8 cellular contexts compared by ENCODE assay signal in genomic region chr13:49494645-49495044, GRCh38. TPM values are rescaled to one million over a fixed set of nuclear protein-coding genes. Genes with fewer than 3 reads are reported as not detected.
DNase-seq lines count a peak whose midpoint lies in the region; ATAC-seq, FAIRE-seq and TF ChIP-seq lines count a peak whose summit lies in the region.

No MANE protein-coding gene starts in this region.

- H3K27me3 Mint-ChIP-seq in activated naive CD4-positive, alpha-beta T cell treated with anti-CD3 and anti-CD28 coated beads for 36 hours (ENCODE audit: low read depth) = no peaks in the 10 kb centered on the region
- H3K27me3 Mint-ChIP-seq in activated B cell treated with CpG ODN at 0.5 μM for 24 hours = no peaks in the 10 kb centered on the region

- H3K9ac ChIP-seq in kidney (ENCODE audit: low read length in 2 of 2) = peak overlapping the region in 1 of 2 donors; percentile 56

- intact Hi-C loops in activated naive CD4-positive, alpha-beta T cell treated with anti-CD3 and anti-CD28 coated beads for 36 hours (cut with micrococcal nuclease) = loop anchor here (1.0 to 5.0 kb wide), 15 partner anchors 40 to 1457 kb away; partner anchors contain the start of genes CAB39L, CDADC1, EBPL and NUDT15
- intact Hi-C loops in activated B cell treated with CpG ODN at 0.5 μM for 24 hours (cut with micrococcal nuclease) = loop anchor here (1.0 to 2.0 kb wide), 4 partner anchors 36 to 194 kb away; partner anchors contain the start of genes CAB39L, RCBTB1 and SETDB2
- intact Hi-C loops in kidney (cut with DNase I) = no loop called here
- intact Hi-C loops in head of caudate nucleus (cut with DNase I) = loop anchor here (10.0 kb wide), 1 partner anchor 110 kb away; no protein-coding TSS in a partner anchor

- H3K4me3 Mint-ChIP-seq in activated naive CD4-positive, alpha-beta T cell treated with anti-CD3 and anti-CD28 coated beads for 36 hours = peak overlapping the region; percentile 87
- H3K4me3 Mint-ChIP-seq in activated B cell treated with CpG ODN at 0.5 μM for 24 hours = peak overlapping the region; percentile 98

- no peaks in the 10 kb centered on the region for H3K27me3 ChIP-seq in upper lobe of left lung

- H3K36me3 ChIP-seq in kidney (ENCODE audit: control insufficient read depth in 1 of 2, insufficient read depth in 2 of 2, low read length in 2 of 2) = no peaks in the 10 kb centered on the region
- no peaks in the 10 kb centered on the region for H3K36me3 ChIP-seq in upper lobe of left lung

- H3K9me3 Mint-ChIP-seq in activated naive CD4-positive, alpha-beta T cell treated with anti-CD3 and anti-CD28 coated beads for 36 hours = peaks cover 4% of the 10 kb centered on the region
- no peaks in the 10 kb centered on the region for H3K9me3 Mint-ChIP-seq in activated B cell treated with CpG ODN at 0.5 μM for 24 hours

- H3K27ac Mint-ChIP-seq in activated naive CD4-positive, alpha-beta T cell treated with anti-CD3 and anti-CD28 coated beads for 36 hours = peak overlapping the region; percentile 96
- peak overlapping the region; percentile 100 for H3K27ac Mint-ChIP-seq in activated B cell treated with CpG ODN at 0.5 μM for 24 hours

- H3K4me3 ChIP-seq in kidney (ENCODE audit: low read length in 2 of 2) = peak overlapping the region; percentile 39 to 76
- H3K4me3 ChIP-seq in upper lobe of left lung = peak overlapping the region in 3 of 4 donors; percentile 52 to 69 (median 68)

- H3K4me1 Mint-ChIP-seq in activated naive CD4-positive, alpha-beta T cell treated with anti-CD3 and anti-CD28 coated beads for 36 hours (ENCODE audit: low read depth) = peaks cover 37% of the 10 kb centered on the region
- peaks cover 37% of the 10 kb centered on the region for H3K4me1 Mint-ChIP-seq in activated B cell treated with CpG ODN at 0.5 μM for 24 hours

- TF ChIP-seq CTCF in activated B cell treated with CpG ODN at 0.5 μM for 24 hours (IDR thresholded peaks at IDR 0.05) = no peak
- peak; percentile 7 for TF ChIP-seq CTCF in kidney (IDR thresholded peaks at IDR 0.05; ENCODE audit: borderline replicate concordance, extremely low read depth, insufficient read depth)
- no peak for TF ChIP-seq CTCF in upper lobe of left lung (IDR thresholded peaks at IDR 0.05)

- no peaks in the 10 kb centered on the region for H3K9me3 ChIP-seq in kidney (ENCODE audit: control insufficient read depth in 1 of 2, low read length in 2 of 2)
- no peaks in the 10 kb centered on the region for H3K9me3 ChIP-seq in upper lobe of left lung

- TF ChIP-seq EP300 in upper lobe of left lung (IDR thresholded peaks at IDR 0.05) = no peak

- no peak for FAIRE-seq in kidney (lab: Jason Lieb, UNC)

- H3K4me1 ChIP-seq in kidney (ENCODE audit: control insufficient read depth in 1 of 2, insufficient read depth in 1 of 2, low read depth in 1 of 2, low read length in 2 of 2) = peaks cover 0 to 4% of the 10 kb centered on the region in 2 donors
- peaks cover 0 to 17% (median 4%) of the 10 kb centered on the region in 4 donors for H3K4me1 ChIP-seq in upper lobe of left lung

- no peak for DNase-seq in activated naive CD4-positive, alpha-beta T cell treated with anti-CD3 and anti-CD28 coated beads for 36 hours
- DNase-seq in activated naive CD4-positive, alpha-beta T cell (lab: John Stamatoyannopoulos, UW) = no peak
- DNase-seq in activated B cell treated with CpG ODN at 0.5 μM for 24 hours (no peak), kidney (no peak), upper lobe of left lung (no peak), head of caudate nucleus (no peak)

- H3K36me3 Mint-ChIP-seq in activated naive CD4-positive, alpha-beta T cell treated with anti-CD3 and anti-CD28 coated beads for 36 hours (ENCODE audit: low read depth) = peaks cover 33% of the 10 kb centered on the region
- peaks cover 45% of the 10 kb centered on the region for H3K36me3 Mint-ChIP-seq in activated B cell treated with CpG ODN at 0.5 μM for 24 hours (ENCODE audit: low read depth)

- ATAC-seq in activated B cell treated with CpG ODN at 0.5 μM for 24 hours (ENCODE audit: low read depth) = no peak
- ATAC-seq in upper lobe of left lung (ENCODE audit: low FRiP score in 2 of 2) = no peak
- ATAC-seq in GM21447 (IDR thresholded peaks at IDR 0.05; ENCODE audit: unreplicated experiment) = no peak
- ATAC-seq in HG02759 (IDR thresholded peaks at IDR 0.05; ENCODE audit: unreplicated experiment) = no peak

- 70 to 75% methylated on average over 2 of the region's 2 CpGs for WGBS in upper lobe of left lung, 2 donors

- POLR2A ChIA-PET in activated B cell treated with CpG ODN at 0.5 μM for 24 hours (lab: Charles Lee) = interaction anchor here (0.7 to 2.9 kb wide), 4 partner anchors 12 to 50 kb away, joined by 5 to 85 read pairs (median 20); partner anchors contain the start of genes CAB39L and SETDB2

- CTCF ChIA-PET in activated naive CD4-positive, alpha-beta T cell treated with anti-CD3 and anti-CD28 coated beads for 36 hours (lab: Charles Lee) = interaction anchor here (1.2 kb wide), 1 partner anchor 50 kb away, joined by 4 read pairs; no protein-coding TSS in a partner anchor
- CTCF ChIA-PET in activated B cell treated with CpG ODN at 0.5 μM for 24 hours (lab: Charles Lee) = no interaction called here

- no peak for TF ChIP-seq POLR2A in upper lobe of left lung (IDR thresholded peaks at IDR 0.05)

- H3K27ac ChIP-seq in kidney (ENCODE audit: low read depth in 2 of 2, low read length in 2 of 2) (no peak overlapping the region), upper lobe of left lung (peak overlapping the region; percentile 95 to 99 (median 96))

RNA-seq across cellular contexts. Expression of gene PHF11, which starts 1.1 kb away (rescaled TPM):
- 10 to 100 TPM; 91.4 to 96.9 TPM for total RNA-seq in activated naive CD4-positive, alpha-beta T cell treated with anti-CD3 and anti-CD28 coated beads for 36 hours
- total RNA-seq in activated B cell treated with CpG ODN at 0.5 μM for 24 hours (128 and 148 TPM in 2 replicates), kidney (57.0 TPM), upper lobe of left lung (10 to 100 TPM; 27.1 to 89.1 (median 39.3) TPM)
- 50.3 TPM for polyA plus RNA-seq in kidney (ENCODE audit: insufficient read depth, low read depth, low replicate concordance)

RNA-seq across cellular contexts. Expression of gene SETDB2, which starts 50.6 kb away (rescaled TPM):
- total RNA-seq in activated naive CD4-positive, alpha-beta T cell treated with anti-CD3 and anti-CD28 coated beads for 36 hours = 10 to 100 TPM; 15.8 to 16.2 TPM
- total RNA-seq in activated B cell treated with CpG ODN at 0.5 μM for 24 hours = 23.6 and 25.1 TPM in 2 replicates
- total RNA-seq in kidney = 15.1 TPM
- polyA plus RNA-seq in kidney (ENCODE audit: insufficient read depth, low read depth, low replicate concordance) = 5.7 TPM
- 10 to 100 TPM in 4 of 6 donors, 1 to 10 TPM in 2; 5.0 to 17.8 (median 14.1) TPM for total RNA-seq in upper lobe of left lung

RNA-seq across cellular contexts. Expression of gene CAB39L, which starts 50.8 kb away (rescaled TPM):
- 1 to 10 TPM; 3.8 to 4.5 TPM for total RNA-seq in activated naive CD4-positive, alpha-beta T cell treated with anti-CD3 and anti-CD28 coated beads for 36 hours
- 3.4 and 4.0 TPM in 2 replicates for total RNA-seq in activated B cell treated with CpG ODN at 0.5 μM for 24 hours
- 16.0 TPM for total RNA-seq in kidney
- 11.0 TPM for polyA plus RNA-seq in kidney (ENCODE audit: insufficient read depth, low read depth, low replicate concordance)
- 10 to 100 TPM; 12.5 to 49.2 (median 19.5) TPM for total RNA-seq in upper lobe of left lung

Comparison
In these comparisons a context has a peak if more than half of its experiments do, and no peak if none do; other contexts are left out.
1. H3K27ac ChIP-seq: peak in upper lobe of left lung (4 of 4); none in kidney (0 of 2).